Comparison of ENCODE assay signal across 9 cellular contexts in genomic region chr11:3021125-3021524, GRCh38. TPM values are rescaled to one million over a fixed set of nuclear protein-coding genes. Genes with fewer than 3 reads are reported as not detected.
DNase-seq lines count a peak whose midpoint lies in the region; ATAC-seq and TF ChIP-seq lines count a peak whose summit lies in the region.
"Had no signal": no experiment of that assay in that cellular context is flagged by ENCODE, and none has a peak within 500 bp of the region (broad histone marks: within the 10 kb centered on the region; RNA-seq: fewer than 3 reads in every experiment).

No MANE protein-coding gene starts in this region.

- H3K9me2 ChIP-seq in GM23338 (ENCODE audit: insufficient read depth), result no peaks in the 10 kb centered on the region

- POLR2A ChIA-PET in Caco-2 (lab: Charles Lee), result no interaction called here

- TF ChIP-seq CTCF in Caco-2 (IDR thresholded peaks at IDR 0.05; ENCODE audit: insufficient read depth in 1 of 2, low read depth in 1 of 2, low read length in 1 of 2, severe bottlenecking in 1 of 2, unreplicated experiment in 1 of 2) (peak; percentile 53 to 86), GM23338 (conservative IDR thresholded peaks at IDR 0.05; ENCODE audit: low read depth in 2 of 2) (peak; percentile 57 to 75), endothelial cell (IDR thresholded peaks at IDR 0.05; ENCODE audit: unreplicated experiment) (peak; percentile 58), nephron (IDR thresholded peaks at IDR 0.05; ENCODE audit: unreplicated experiment in 3 of 3) (peak; percentile 56 to 60 (median 57))

- H3K27me3 ChIP-seq in Caco-2 (replicated peaks; ENCODE audit: control insufficient read depth, insufficient read depth, low read length) (no peaks in the 10 kb centered on the region), GM23338 (ENCODE audit: insufficient read depth) (no peaks in the 10 kb centered on the region)
- H3K27me3 ChIP-seq: SJSA1 had no signal

- H4K20me1 ChIP-seq in GM23338 (replicated peaks; ENCODE audit: insufficient read depth), result peaks cover 11% of the 10 kb centered on the region

- H3K36me3 Mint-ChIP-seq in Caco-2 (ENCODE audit: insufficient read depth, unreplicated experiment) (peaks cover 86% of the 10 kb centered on the region), GM23338 (ENCODE audit: low read depth) (peaks cover 86% of the 10 kb centered on the region), endothelial cell (ENCODE audit: low read depth, unreplicated experiment) (peaks cover 20% of the 10 kb centered on the region), nephron (ENCODE audit: low read depth) (peaks cover 32% of the 10 kb centered on the region)

- H3K27ac Mint-ChIP-seq in Caco-2 (ENCODE audit: unreplicated experiment) (no peak overlapping the region), GM23338 (no peak overlapping the region), endothelial cell (ENCODE audit: unreplicated experiment) (no peak overlapping the region), nephron (no peak overlapping the region)

- DNase-seq in Caco-2 (peak in 1 of 2 experiments; percentile 59), GM23338 (ENCODE audit: low spot score) (peak; percentile 78), T follicular helper cell (ENCODE audit: low read depth) (peak; percentile 27), endothelial cell (ENCODE audit: low spot score) (peak; percentile 40)

- H3K4me3 Mint-ChIP-seq in Caco-2 (ENCODE audit: unreplicated experiment) (no peak overlapping the region), GM23338 (no peak overlapping the region), endothelial cell (ENCODE audit: unreplicated experiment) (no peak overlapping the region), nephron (no peak overlapping the region)

- CTCF ChIA-PET in Caco-2 (lab: Charles Lee), result interaction anchor here (0.6 to 1.5 kb wide), 5 partner anchors 67 to 550 kb away, joined by 3 to 7 read pairs (median 5); no protein-coding TSS in a partner anchor

- H3K36me3 ChIP-seq in Caco-2 (ENCODE audit: control insufficient read depth, insufficient read depth, low read length) (no peaks in the 10 kb centered on the region; the same call in none of the 2 replicates), GM23338 (ENCODE audit: insufficient read depth) (peaks cover 47% of the 10 kb centered on the region)

- H3K9me3 ChIP-seq in Caco-2, result no peaks in the 10 kb centered on the region
- H3K9me3 ChIP-seq: SJSA1 had no signal

- H3K27ac ChIP-seq in GM23338 (ENCODE audit: low read depth), result no peak overlapping the region
- H3K27ac ChIP-seq: SJSA1 had no signal

- no peaks in the 10 kb centered on the region; the same call in 1 of the 2 replicates for H3K79me2 ChIP-seq in GM23338 (replicated peaks; ENCODE audit: insufficient read depth)

- BruUV-seq in Caco-2 (replicated peaks; lab: Mats Ljungman, UMichigan), result no TSS peak

- no peak overlapping the region for H2AFZ ChIP-seq in GM23338

- H3K9me3 Mint-ChIP-seq in Caco-2 (ENCODE audit: unreplicated experiment) (no peaks in the 10 kb centered on the region), GM23338 (no peaks in the 10 kb centered on the region), endothelial cell (ENCODE audit: unreplicated experiment) (no peaks in the 10 kb centered on the region), nephron (no peaks in the 10 kb centered on the region)

- H3K4me3 ChIP-seq in Caco-2 (ENCODE audit: low read depth, low read length) (no peak overlapping the region), GM23338 (no peak overlapping the region)
- H3K4me3 ChIP-seq: SJSA1 had no signal

- 0 out of 2 replicates have a peak, but pooled peaks cover 10% of the 10 kb centered on the region for H3F3A ChIP-seq in GM23338 (replicated peaks; ENCODE audit: low read depth)

- H3K4me2 ChIP-seq in GM23338, result no peak overlapping the region

- peak; percentile 97 for ATAC-seq in GM23338
- no peak for ATAC-seq in HG02588 (IDR thresholded peaks at IDR 0.05; ENCODE audit: unreplicated experiment)
- no peak for ATAC-seq in GM19395 (IDR thresholded peaks at IDR 0.05; ENCODE audit: unreplicated experiment)
- no peak for ATAC-seq in HG03460 (IDR thresholded peaks at IDR 0.05; ENCODE audit: unreplicated experiment)

- intact Hi-C loops in Caco-2 (cut with micrococcal nuclease; ENCODE audit: unreplicated experiment), result loop anchor here (5.0 kb wide), 2 partner anchors 44 to 71 kb away; no protein-coding TSS in a partner anchor

- peaks cover 24% of the 10 kb centered on the region for H3K4me1 Mint-ChIP-seq in Caco-2 (ENCODE audit: low read depth, unreplicated experiment)
- H3K4me1 Mint-ChIP-seq in GM23338, result peaks cover 14% of the 10 kb centered on the region
- H3K4me1 Mint-ChIP-seq in endothelial cell (ENCODE audit: unreplicated experiment), result peaks cover 14% of the 10 kb centered on the region
- peaks cover 6% of the 10 kb centered on the region for H3K4me1 Mint-ChIP-seq in nephron

- H3K27me3 Mint-ChIP-seq in Caco-2 (ENCODE audit: insufficient read depth, unreplicated experiment), result no peaks in the 10 kb centered on the region
- peaks cover 8% of the 10 kb centered on the region for H3K27me3 Mint-ChIP-seq in GM23338 (ENCODE audit: insufficient read depth, low read depth, poor library complexity)
- H3K27me3 Mint-ChIP-seq in endothelial cell (ENCODE audit: unreplicated experiment), result peaks cover 11% of the 10 kb centered on the region
- no peaks in the 10 kb centered on the region for H3K27me3 Mint-ChIP-seq in nephron (ENCODE audit: low read depth)

- peaks cover 9% of the 10 kb centered on the region; the same call in 1 of the 2 replicates for H3K4me1 ChIP-seq in Caco-2
- H3K4me1 ChIP-seq in GM23338 (ENCODE audit: insufficient read depth), result no peaks in the 10 kb centered on the region
- H3K4me1 ChIP-seq: SJSA1 had no signal

TF ChIP-seq in GM23338, 12 proteins besides CTCF, POLR2A, EP300 and RAD21 (continues in another document):
- TF ChIP-seq STAT1 (IDR thresholded peaks at IDR 0.05; ENCODE audit: unreplicated experiment) (no peak), EZH2phosphoT487 (IDR thresholded peaks at IDR 0.05; ENCODE audit: unreplicated experiment) (no peak), EZH2 (IDR thresholded peaks at IDR 0.05; ENCODE audit: low read depth, unreplicated experiment) (no peak), JUNB (IDR thresholded peaks at IDR 0.05; ENCODE audit: unreplicated experiment) (no peak), ZNF331 (CRISPR knock-in tag; IDR thresholded peaks at IDR 0.05; ENCODE audit: low read depth) (no peak), CREB1 (CRISPR knock-in tag; IDR thresholded peaks at IDR 0.05; ENCODE audit: low read depth) (no peak)

RNA-seq across cellular contexts. Expression of gene NAP1L4, which starts 29.0 kb away (rescaled TPM):
- total RNA-seq in Caco-2 (2022) (210 and 215 TPM in 2 replicates), endothelial cell (ENCODE audit: unreplicated experiment) (148 TPM)
- 181 and 183 TPM in 2 replicates for total RNA-seq in GM23338 (2014; rRNA removed; shearing (Covaris generic))
- polyA plus RNA-seq in GM23338 (2016; fragmentation: Nextera tagmentation; extraction: Ambion mirVana), result 171 and 189 TPM in 2 replicates

RNA-seq across cellular contexts. Expression of gene CARS1, which starts 36.1 kb away (rescaled TPM):
- total RNA-seq in Caco-2 (2022) (117 and 121 TPM in 2 replicates), endothelial cell (ENCODE audit: unreplicated experiment) (47.6 TPM)
- total RNA-seq in GM23338 (2014; rRNA removed; shearing (Covaris generic)), result 94.1 and 95.9 TPM in 2 replicates
- 71.0 and 72.9 TPM in 2 replicates for polyA plus RNA-seq in GM23338 (2016; fragmentation: Nextera tagmentation; extraction: Ambion mirVana)
